Comparison of ENCODE assay signal across 16 cellular contexts in genomic region chr12:52014567-52015392, GRCh38. TPM values are rescaled to one million over a fixed set of nuclear protein-coding genes. Genes with fewer than 3 reads are reported as not detected.
A peak's percentile ranks its signal among the peaks of the same experiment; 100 is the strongest.
DNase-seq lines count a peak whose midpoint lies in the region; ATAC-seq and TF ChIP-seq lines count a peak whose summit lies in the region.
"Had no signal": no experiment of that assay in that cellular context is flagged by ENCODE, and none has a peak within 500 bp of the region (broad histone marks: within the 10 kb centered on the region; RNA-seq: fewer than 3 reads in every experiment).

No MANE protein-coding gene starts in this region.

- H3K4me3 ChIP-seq in epithelial cell of esophagus (ENCODE audit: low read length) (no peak overlapping the region), mesenchymal stem cell (ENCODE audit: insufficient read depth in 1 of 2, low read depth in 1 of 2, low read length in 2 of 2) (no peak overlapping the region), ascending aorta (no peak overlapping the region)
- H3K4me3 ChIP-seq: A549 had no signal

- no peak overlapping the region for H2AFZ ChIP-seq in mesenchymal stem cell (ENCODE audit: low read depth, low read length)

- no peak overlapping the region for H3K4ac ChIP-seq in mesenchymal stem cell (ENCODE audit: low read depth in 1 of 2, low read length in 2 of 2)

- H3K4me2 ChIP-seq in mesenchymal stem cell (ENCODE audit: low read length, poor library complexity, severe bottlenecking): no peak overlapping the region
- H3K4me2 ChIP-seq: A549 had no signal

- H3K4me3 Mint-ChIP-seq in stimulated activated naive CD8-positive, alpha-beta T cell treated with anti-CD3 and anti-CD28 coated beads, Interleukin-15, amount 100 ng/mL, for 72 hours: no peak overlapping the region
- H3K4me3 Mint-ChIP-seq in activated T-helper 1 cell treated with anti-CD3 and anti-CD28 coated beads, Interleukin-12 subunit alpha, Interleukin-12 subunit beta, Interleukin-2, Interleukin-4 antibody, amounts not matched to agents 30 ng/mL and 10 ng/mL and 1 ng/mL, durations not matched to agents 14 hours and 24 hours and 36 hours: no peak overlapping the region
- H3K4me3 Mint-ChIP-seq: activated CD4-positive, alpha-beta T cell treated with anti-CD3 and anti-CD28 coated beads for 36 hours; CD14-positive monocyte had no signal

- H3K9me3 ChIP-seq in mesenchymal stem cell (ENCODE audit: control insufficient read depth, low read length) (no peaks in the 10 kb centered on the region), ascending aorta (no peaks in the 10 kb centered on the region)
- H3K9me3 ChIP-seq: A549 had no signal

- H2BK5ac ChIP-seq in mesenchymal stem cell (ENCODE audit: low read depth, low read length, poor library complexity, severe bottlenecking): no peak overlapping the region

- H3K14ac ChIP-seq in mesenchymal stem cell (ENCODE audit: low read length in 2 of 2): no peak overlapping the region

- TF ChIP-seq CTCF in epithelial cell of esophagus (IDR thresholded peaks at IDR 0.05; ENCODE audit: insufficient read depth, low read depth, low read length, missing control alignments) (no peak), ascending aorta (IDR thresholded peaks at IDR 0.05) (no peak)

- H3K79me1 ChIP-seq in mesenchymal stem cell (replicated peaks; ENCODE audit: low read length, poor library complexity, severe bottlenecking): no peaks in the 10 kb centered on the region

- no peak overlapping the region for H2BK120ac ChIP-seq in mesenchymal stem cell (ENCODE audit: low read depth, low read length)

- no peak overlapping the region for H3K9ac ChIP-seq in mesenchymal stem cell (ENCODE audit: low read length)

- no peak overlapping the region for H4K8ac ChIP-seq in mesenchymal stem cell (ENCODE audit: low read length)

- H3K27me3 ChIP-seq in mesenchymal stem cell (ENCODE audit: control insufficient read depth in 1 of 2, insufficient read depth in 1 of 2, low read length in 2 of 2) (no peaks in the 10 kb centered on the region), ascending aorta (no peaks in the 10 kb centered on the region)

- H3K36me3 Mint-ChIP-seq in activated T-helper 1 cell treated with anti-CD3 and anti-CD28 coated beads, Interleukin-12 subunit alpha, Interleukin-12 subunit beta, Interleukin-2, Interleukin-4 antibody, amounts not matched to agents 30 ng/mL and 10 ng/mL and 1 ng/mL, durations not matched to agents 14 hours and 24 hours and 36 hours (ENCODE audit: low read depth): peaks cover 1% of the 10 kb centered on the region

- no peak overlapping the region for H3K23ac ChIP-seq in mesenchymal stem cell (ENCODE audit: low read length in 2 of 2)

- peaks cover under 1% of the 10 kb centered on the region for H3K4me1 Mint-ChIP-seq in stimulated activated naive CD8-positive, alpha-beta T cell treated with anti-CD3 and anti-CD28 coated beads, Interleukin-15, amount 100 ng/mL, for 72 hours
- no peaks in the 10 kb centered on the region for H3K4me1 Mint-ChIP-seq in activated T-helper 1 cell treated with anti-CD3 and anti-CD28 coated beads, Interleukin-12 subunit alpha, Interleukin-12 subunit beta, Interleukin-2, Interleukin-4 antibody, amounts not matched to agents 30 ng/mL and 10 ng/mL and 1 ng/mL, durations not matched to agents 14 hours and 24 hours and 36 hours (ENCODE audit: low read depth)
- H3K4me1 Mint-ChIP-seq: activated CD4-positive, alpha-beta T cell treated with anti-CD3 and anti-CD28 coated beads for 36 hours had no signal

- H2AK5ac ChIP-seq in mesenchymal stem cell (ENCODE audit: low read length, severe bottlenecking): no peak overlapping the region

- H3K36me3 ChIP-seq in mesenchymal stem cell (ENCODE audit: control insufficient read depth in 1 of 2, insufficient read depth in 2 of 2, low read depth in 1 of 2, low read length in 2 of 2) (peaks cover 35 to 40% of the 10 kb centered on the region in 2 experiments), ascending aorta (no peaks in the 10 kb centered on the region)

- peaks cover 29% of the 10 kb centered on the region for H3K4me1 ChIP-seq in mesenchymal stem cell (ENCODE audit: control insufficient read depth, insufficient read depth, low read depth, low read length)
- H3K4me1 ChIP-seq in ascending aorta: peaks cover 0 to 2% of the 10 kb centered on the region in 2 donors

- peak overlapping the region; percentile 6 for H4K91ac ChIP-seq in mesenchymal stem cell (ENCODE audit: low read length)

- H2BK15ac ChIP-seq in mesenchymal stem cell (ENCODE audit: low read depth, poor library complexity, severe bottlenecking): no peak overlapping the region

- DNase-seq in stimulated activated naive CD8-positive, alpha-beta T cell treated with anti-CD3 and anti-CD28 coated beads, Interleukin-15, amount 100 ng/mL, for 72 hours: no peak
- DNase-seq in stimulated activated naive CD8-positive, alpha-beta T cell treated with anti-CD3 and anti-CD28 coated beads, Interleukin-15, Interleukin-2, amounts not matched to agents 100 U/mL and 50 U/mL, for 24 hours: no peak
- DNase-seq in epithelial cell of esophagus (ENCODE audit: low read depth): peak; percentile 26
- no peak for DNase-seq in mesenchymal stem cell
- DNase-seq in activated T-helper 1 cell treated with anti-CD3 and anti-CD28 coated beads, Interleukin-12 subunit alpha, Interleukin-12 subunit beta, Interleukin-2, Interleukin-4 antibody, amounts not matched to agents 30 ng/mL and 10 ng/mL and 1 ng/mL, durations not matched to agents 14 hours and 24 hours and 36 hours (ENCODE audit: low spot score): no peak
- DNase-seq in epidermal melanocyte (ENCODE audit: insufficient read length, low spot score): no peak
- no peak for DNase-seq in ascending aorta (ENCODE audit: low spot score in 2 of 2)
- DNase-seq: activated CD4-positive, alpha-beta T cell treated with anti-CD3 and anti-CD28 coated beads for 36 hours; DMS53; hippocampal formation; NCI-H1930; NCI-H446 had no signal

- H3K27ac ChIP-seq in mesenchymal stem cell (ENCODE audit: low read length, poor library complexity, severe bottlenecking): no peak overlapping the region
- H3K27ac ChIP-seq in ascending aorta: no peak overlapping the region
- H3K27ac ChIP-seq: A549 had no signal

- peak; percentile 72 for ATAC-seq in stimulated activated naive CD8-positive, alpha-beta T cell treated with anti-CD3 and anti-CD28 coated beads, Interleukin-15, amount 100 ng/mL, for 72 hours
- ATAC-seq in stimulated activated naive CD8-positive, alpha-beta T cell treated with anti-CD3 and anti-CD28 coated beads, Interleukin-15, Interleukin-2, amounts not matched to agents 100 U/mL and 50 U/mL, for 24 hours: no peak
- ATAC-seq in GM18517 (IDR thresholded peaks at IDR 0.05; ENCODE audit: unreplicated experiment): no peak
- ATAC-seq: A549; activated CD4-positive, alpha-beta T cell treated with anti-CD3 and anti-CD28 coated beads for 36 hours; SK-N-SH treated with all-trans-retinoic acid at 6 μM for 48 hours had no signal

- intact Hi-C loops in activated T-helper 1 cell treated with anti-CD3 and anti-CD28 coated beads, Interleukin-12 subunit alpha, Interleukin-12 subunit beta, Interleukin-2, Interleukin-4 antibody, amounts not matched to agents 30 ng/mL and 10 ng/mL and 1 ng/mL, durations not matched to agents 14 hours and 24 hours and 36 hours (cut with micrococcal nuclease): no loop called here
- intact Hi-C loops in ascending aorta (cut with DNase I): no loop called here

- H2BK12ac ChIP-seq in mesenchymal stem cell (ENCODE audit: low read length in 2 of 2): no peak overlapping the region

- no peaks in the 10 kb centered on the region for H3K27me3 Mint-ChIP-seq in stimulated activated naive CD8-positive, alpha-beta T cell treated with anti-CD3 and anti-CD28 coated beads, Interleukin-15, amount 100 ng/mL, for 72 hours
- H3K27me3 Mint-ChIP-seq in activated T-helper 1 cell treated with anti-CD3 and anti-CD28 coated beads, Interleukin-12 subunit alpha, Interleukin-12 subunit beta, Interleukin-2, Interleukin-4 antibody, amounts not matched to agents 30 ng/mL and 10 ng/mL and 1 ng/mL, durations not matched to agents 14 hours and 24 hours and 36 hours (ENCODE audit: insufficient read depth): peaks cover 4% of the 10 kb centered on the region
- H3K27me3 Mint-ChIP-seq: activated CD4-positive, alpha-beta T cell treated with anti-CD3 and anti-CD28 coated beads for 36 hours had no signal

- no peaks in the 10 kb centered on the region for H3K9me3 Mint-ChIP-seq in stimulated activated naive CD8-positive, alpha-beta T cell treated with anti-CD3 and anti-CD28 coated beads, Interleukin-15, amount 100 ng/mL, for 72 hours
- no peaks in the 10 kb centered on the region for H3K9me3 Mint-ChIP-seq in activated T-helper 1 cell treated with anti-CD3 and anti-CD28 coated beads, Interleukin-12 subunit alpha, Interleukin-12 subunit beta, Interleukin-2, Interleukin-4 antibody, amounts not matched to agents 30 ng/mL and 10 ng/mL and 1 ng/mL, durations not matched to agents 14 hours and 24 hours and 36 hours

- no peak overlapping the region for H3K27ac Mint-ChIP-seq in stimulated activated naive CD8-positive, alpha-beta T cell treated with anti-CD3 and anti-CD28 coated beads, Interleukin-15, amount 100 ng/mL, for 72 hours
- H3K27ac Mint-ChIP-seq in activated T-helper 1 cell treated with anti-CD3 and anti-CD28 coated beads, Interleukin-12 subunit alpha, Interleukin-12 subunit beta, Interleukin-2, Interleukin-4 antibody, amounts not matched to agents 30 ng/mL and 10 ng/mL and 1 ng/mL, durations not matched to agents 14 hours and 24 hours and 36 hours: no peak overlapping the region
- H3K27ac Mint-ChIP-seq: activated CD4-positive, alpha-beta T cell treated with anti-CD3 and anti-CD28 coated beads for 36 hours had no signal

- H3K18ac ChIP-seq in mesenchymal stem cell (ENCODE audit: low read depth in 1 of 2, low read length in 2 of 2): no peak overlapping the region

- 64% methylated on average over 75 of the region's 90 CpGs for WGBS in mesenchymal stem cell

RNA-seq across cellular contexts. Expression of gene TAMALIN, which starts 8.0 kb away (rescaled TPM):
- polyA plus RNA-seq in mesenchymal stem cell (2013, experiment 1 of 2): 17.3 TPM
- polyA plus RNA-seq in mesenchymal stem cell (2013, experiment 2 of 2): 17.8 TPM
- total RNA-seq in activated T-helper 1 cell treated with anti-CD3 and anti-CD28 coated beads, Interleukin-12 subunit alpha, Interleukin-12 subunit beta, Interleukin-2, Interleukin-4 antibody, amounts not matched to agents 30 ng/mL and 10 ng/mL and 1 ng/mL, durations not matched to agents 14 hours and 24 hours and 36 hours: 8.9 and 12.8 TPM in 2 replicates
- total RNA-seq in ascending aorta: 32.6 TPM

RNA-seq across cellular contexts. Expression of gene NR4A1, which starts 36.5 kb away (rescaled TPM):
- polyA plus RNA-seq in mesenchymal stem cell (2013, experiment 1 of 2): 59.6 TPM
- polyA plus RNA-seq in mesenchymal stem cell (2013, experiment 2 of 2): 43.8 TPM
- total RNA-seq in activated T-helper 1 cell treated with anti-CD3 and anti-CD28 coated beads, Interleukin-12 subunit alpha, Interleukin-12 subunit beta, Interleukin-2, Interleukin-4 antibody, amounts not matched to agents 30 ng/mL and 10 ng/mL and 1 ng/mL, durations not matched to agents 14 hours and 24 hours and 36 hours: 52.7 and 60.3 TPM in 2 replicates
- 722 TPM for total RNA-seq in ascending aorta

RNA-seq across cellular contexts. Expression of gene ATG101, which starts 55.0 kb away (rescaled TPM):
- polyA plus RNA-seq in mesenchymal stem cell (2013, experiment 1 of 2): 38.1 TPM
- 37.4 TPM for polyA plus RNA-seq in mesenchymal stem cell (2013, experiment 2 of 2)
- 56.2 and 63.3 TPM in 2 replicates for total RNA-seq in activated T-helper 1 cell treated with anti-CD3 and anti-CD28 coated beads, Interleukin-12 subunit alpha, Interleukin-12 subunit beta, Interleukin-2, Interleukin-4 antibody, amounts not matched to agents 30 ng/mL and 10 ng/mL and 1 ng/mL, durations not matched to agents 14 hours and 24 hours and 36 hours
- 39.8 TPM for total RNA-seq in ascending aorta

Comparison
In these comparisons a context has a peak if more than half of its experiments do, and no peak if none do; other contexts are left out.
1. RNA of gene NR4A1, which starts 36.5 kb away (total RNA-seq): 722 TPM in ascending aorta (single experiment); 52.7 to 60.3 TPM in activated T-helper 1 cell treated with anti-CD3 and anti-CD28 coated beads, Interleukin-12 subunit alpha, Interleukin-12 subunit beta, Interleukin-2, Interleukin-4 antibody, amounts not matched to agents 30 ng/mL and 10 ng/mL and 1 ng/mL, durations not matched to agents 14 hours and 24 hours and 36 hours; every median in the first group is over 10 times any median in the second.